Comparison of ENCODE assay signal across 8 cellular contexts in genomic region chr14:53955671-53956426, GRCh38. TPM values are rescaled to one million over a fixed set of nuclear protein-coding genes. Genes with fewer than 3 reads are reported as not detected.
DNase-seq lines count a peak whose midpoint lies in the region; ATAC-seq and TF ChIP-seq lines count a peak whose summit lies in the region.
"Had no signal": no experiment of that assay in that cellular context is flagged by ENCODE, and none has a peak within 500 bp of the region (broad histone marks: within the 10 kb centered on the region; RNA-seq: fewer than 3 reads in every experiment).

No MANE protein-coding gene starts in this region.

- H3K27ac ChIP-seq in hepatocyte (peak overlapping the region; percentile 95), smooth muscle cell (ENCODE audit: low read depth) (no peak overlapping the region)
- H3K27ac ChIP-seq: SK-N-MC had no signal

- H3K9me3 Mint-ChIP-seq in activated CD4-positive, alpha-beta memory T cell treated with anti-CD3 and anti-CD28 coated beads for 36 hours, result no peaks in the 10 kb centered on the region

- H3K36me3 ChIP-seq in HAP-1 (replicated peaks) (peaks cover 7% of the 10 kb centered on the region; the same call in 1 of the 2 replicates), hepatocyte (replicated peaks; ENCODE audit: insufficient read depth, low read depth) (no peaks in the 10 kb centered on the region), smooth muscle cell (ENCODE audit: low read depth) (no peaks in the 10 kb centered on the region)

- TF ChIP-seq CTCF in hepatocyte (IDR thresholded peaks at IDR 0.05; ENCODE audit: poor library complexity), result no peak
- TF ChIP-seq CTCF in smooth muscle cell (IDR thresholded peaks at IDR 0.05; ENCODE audit: borderline replicate concordance, insufficient read depth, poor library complexity, severe bottlenecking), result no peak

- WGBS in hepatocyte (ENCODE audit: low lambda C conversion rate, missing lambda C conversion rate), result 1% methylated on average over 52 of the region's 52 CpGs
- WGBS in smooth muscle cell (ENCODE audit: low lambda C conversion rate), result 1% methylated on average over 52 of the region's 52 CpGs

- H3K79me2 ChIP-seq in hepatocyte, result peaks cover 44% of the 10 kb centered on the region
- no peaks in the 10 kb centered on the region for H3K79me2 ChIP-seq in smooth muscle cell (ENCODE audit: low read depth)

- no peaks in the 10 kb centered on the region for H3K36me3 Mint-ChIP-seq in activated CD4-positive, alpha-beta memory T cell treated with anti-CD3 and anti-CD28 coated beads for 36 hours

- no peaks in the 10 kb centered on the region for H3K9me2 ChIP-seq in hepatocyte (replicated peaks; ENCODE audit: insufficient read depth)

- no peak for ATAC-seq in HG02759 (IDR thresholded peaks at IDR 0.05; ENCODE audit: unreplicated experiment)

- in situ Hi-C loops in HAP-1 (cut with MboI; ENCODE audit: low sequenced_read_pairs), result no loop called here

- POLR2A ChIA-PET in activated CD4-positive, alpha-beta memory T cell treated with anti-CD3 and anti-CD28 coated beads for 36 hours (lab: Charles Lee), result no interaction called here

- H3K27me3 Mint-ChIP-seq in activated CD4-positive, alpha-beta memory T cell treated with anti-CD3 and anti-CD28 coated beads for 36 hours, result peaks cover 59% of the 10 kb centered on the region

- peaks cover 5% of the 10 kb centered on the region; the same call in 1 of the 2 replicates for H3K27me3 ChIP-seq in HAP-1 (ENCODE audit: low read depth)
- H3K27me3 ChIP-seq in hepatocyte, result no peaks in the 10 kb centered on the region
- H3K27me3 ChIP-seq in smooth muscle cell (ENCODE audit: low read depth), result no peaks in the 10 kb centered on the region

- DNase-seq in HAP-1 (ENCODE audit: low spot score in 2 of 2) (peak; percentile 10 to 65), hepatocyte (ENCODE audit: low spot score) (peak; percentile 85), smooth muscle cell (lab: John Stamatoyannopoulos, UW; ENCODE audit: unreplicated experiment) (no peak), Ammon's horn (ENCODE audit: low spot score) (no peak)
- peak; percentile 24 for DNase-seq in activated CD4-positive, alpha-beta memory T cell treated with anti-CD3 and anti-CD28 coated beads for 36 hours
- no peak for DNase-seq in stimulated activated CD4-positive, alpha-beta T cell treated with anti-CD3 and anti-CD28 coated beads, Interleukin-12 subunit alpha, Interleukin-12 subunit beta, amount 100 ng/mL, for 4 hours

- H3F3A ChIP-seq in smooth muscle cell (ENCODE audit: low read depth), result no peaks in the 10 kb centered on the region

- no peaks in the 10 kb centered on the region for H4K20me1 ChIP-seq in hepatocyte (ENCODE audit: insufficient read depth, poor library complexity, severe bottlenecking)
- peaks cover 9% of the 10 kb centered on the region for H4K20me1 ChIP-seq in smooth muscle cell (ENCODE audit: low read depth)

- H2AFZ ChIP-seq in hepatocyte (peak overlapping the region; percentile 72), smooth muscle cell (ENCODE audit: low read depth) (peak overlapping the region; percentile 89)

- H3K9me3 ChIP-seq in HAP-1 (no peaks in the 10 kb centered on the region), hepatocyte (ENCODE audit: low read depth) (no peaks in the 10 kb centered on the region), smooth muscle cell (replicated peaks; ENCODE audit: low read depth) (no peaks in the 10 kb centered on the region)

- intact Hi-C loops in activated CD4-positive, alpha-beta memory T cell treated with anti-CD3 and anti-CD28 coated beads for 36 hours (cut with micrococcal nuclease), result loop anchor here (10.0 kb wide), 2 partner anchors 219 to 399 kb away; no protein-coding TSS in a partner anchor

- peak overlapping the region; percentile 95 for H3K4me2 ChIP-seq in hepatocyte
- peak overlapping the region; percentile 89 for H3K4me2 ChIP-seq in smooth muscle cell

- H3K4me3 ChIP-seq in HAP-1, result peak overlapping the region; percentile 43
- peak overlapping the region; percentile 89 for H3K4me3 ChIP-seq in hepatocyte
- peak overlapping the region; percentile 76 for H3K4me3 ChIP-seq in smooth muscle cell

- H3K4me3 Mint-ChIP-seq in activated CD4-positive, alpha-beta memory T cell treated with anti-CD3 and anti-CD28 coated beads for 36 hours, result peak overlapping the region; percentile 51

- CTCF ChIA-PET in activated CD4-positive, alpha-beta memory T cell treated with anti-CD3 and anti-CD28 coated beads for 36 hours (lab: Charles Lee), result no interaction called here

- no peak overlapping the region for H3K27ac Mint-ChIP-seq in activated CD4-positive, alpha-beta memory T cell treated with anti-CD3 and anti-CD28 coated beads for 36 hours

- H3K4me1 ChIP-seq in HAP-1, result peaks cover 5% of the 10 kb centered on the region; the same call in 1 of the 2 replicates
- peaks cover 19% of the 10 kb centered on the region for H3K4me1 ChIP-seq in hepatocyte (ENCODE audit: insufficient read depth)
- peaks cover 19% of the 10 kb centered on the region for H3K4me1 ChIP-seq in smooth muscle cell (ENCODE audit: low read depth)

- H3K9ac ChIP-seq in smooth muscle cell (ENCODE audit: low read depth), result no peak overlapping the region

- H3K4me1 Mint-ChIP-seq in activated CD4-positive, alpha-beta memory T cell treated with anti-CD3 and anti-CD28 coated beads for 36 hours (ENCODE audit: low read depth), result peaks cover 30% of the 10 kb centered on the region

RNA-seq across cellular contexts. Expression of gene BMP4, which starts 0.8 kb away (rescaled TPM):
- under 1 TPM in 1 of 2 experiments, not detected in 1; 0.34 TPM for total RNA-seq in activated CD4-positive, alpha-beta memory T cell treated with anti-CD3 and anti-CD28 coated beads for 36 hours
- 54.0 and 56.0 TPM in 2 replicates for total RNA-seq in hepatocyte
- polyA plus RNA-seq in hepatocyte, result 41.2 and 50.6 TPM in 2 replicates
- total RNA-seq in smooth muscle cell, result 30.5 and 33.0 TPM in 2 replicates
- 32.4 and 38.2 TPM in 2 replicates for polyA plus RNA-seq in smooth muscle cell

Comparison
In these comparisons a context has a peak if more than half of its experiments do, and no peak if none do; other contexts are left out.
1. DNase-seq: peak in HAP-1 (2 of 2), activated CD4-positive, alpha-beta memory T cell treated with anti-CD3 and anti-CD28 coated beads for 36 hours (single experiment) and hepatocyte (single experiment); none in smooth muscle cell (single experiment), Ammon's horn (single experiment) and stimulated activated CD4-positive, alpha-beta T cell treated with anti-CD3 and anti-CD28 coated beads, Interleukin-12 subunit alpha, Interleukin-12 subunit beta, amount 100 ng/mL, for 4 hours (single experiment).
2. RNA of gene BMP4, which starts 0.8 kb away (total RNA-seq): 54.0 to 56.0 TPM in hepatocyte and 30.5 to 33.0 TPM in smooth muscle cell; 0.34 TPM in activated CD4-positive, alpha-beta memory T cell treated with anti-CD3 and anti-CD28 coated beads for 36 hours; every median in the first group is over 10 times any median in the second.
3. Peak in every context shown above with its lines, with median percentiles within 50 percentile points of each other: H3K4me3 ChIP-seq.